Comparison of ENCODE assay signal across 30 cellular contexts in the genomic region with DNA sequence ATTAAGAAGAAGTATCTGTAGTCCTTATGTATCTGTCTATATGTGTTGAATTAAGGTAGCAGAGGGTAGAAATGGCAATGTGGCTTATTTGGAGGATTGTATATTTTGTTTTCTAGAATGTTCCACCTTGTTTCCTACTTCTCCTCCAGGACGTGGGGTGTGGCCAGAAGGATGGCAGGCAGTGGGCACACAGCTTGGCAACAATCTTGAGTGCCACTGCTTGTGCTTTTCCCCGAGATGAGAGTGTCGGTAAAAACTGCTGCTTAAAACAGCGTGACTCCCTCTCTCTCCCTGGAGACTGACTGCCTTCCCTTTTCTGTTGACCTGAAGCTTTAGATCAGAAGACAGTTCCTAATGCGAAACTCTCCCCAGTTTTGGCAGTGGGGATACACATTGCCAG.
"Had no signal": no experiment of that assay in that cellular context is flagged by ENCODE, and none has a peak within 500 bp of the region (broad histone marks: within the 10 kb centered on the region; RNA-seq: fewer than 3 reads in every experiment).

No MANE protein-coding gene starts in this region.

- H3K9me3 Mint-ChIP-seq: activated CD4-positive, alpha-beta memory T cell treated with anti-CD3 and anti-CD28 coated beads, Interleukin-2, amount 10 ng/mL, durations not matched to agents 7 days and 5 days; activated CD4-positive, alpha-beta T cell treated with anti-CD3 and anti-CD28 coated beads, Interleukin-2, amount 10 ng/mL, durations not matched to agents 7 days and 5 days; activated naive CD4-positive, alpha-beta T cell treated with anti-CD3 and anti-CD28 coated beads, Interleukin-2, amount 10 ng/mL, durations not matched to agents 7 days and 5 days; activated naive CD8-positive, alpha-beta T cell treated with anti-CD3 and anti-CD28 coated beads, Interleukin-2, amount 10 ng/mL, durations not matched to agents 7 days and 5 days; activated T-cell treated with anti-CD3 and anti-CD28 coated beads, Interleukin-2, amount 50 U/mL, for 24 hours; brain had no signal

- ATAC-seq: activated naive CD4-positive, alpha-beta T cell treated with anti-CD3 and anti-CD28 coated beads, Interleukin-2, amount 50 U/mL, for 72 hours; activated T-cell treated with anti-CD3 and anti-CD28 coated beads, Interleukin-2, amount 50 U/mL, for 72 hours; effector memory CD8-positive, alpha-beta T cell; foreskin keratinocyte; gastrocnemius medialis; heart left ventricle had no signal

- H3K36me3 ChIP-seq: ascending aorta, breast epithelium, cardiac muscle cell, esophagus muscularis mucosa, gastrocnemius medialis, heart left ventricle had no signal

- H3K4me3 Mint-ChIP-seq: activated CD4-positive, alpha-beta memory T cell treated with anti-CD3 and anti-CD28 coated beads, Interleukin-2, amount 10 ng/mL, durations not matched to agents 7 days and 5 days; activated CD4-positive, alpha-beta T cell treated with anti-CD3 and anti-CD28 coated beads, Interleukin-2, amount 10 ng/mL, durations not matched to agents 7 days and 5 days; activated naive CD4-positive, alpha-beta T cell treated with anti-CD3 and anti-CD28 coated beads, Interleukin-2, amount 10 ng/mL, durations not matched to agents 7 days and 5 days; activated naive CD8-positive, alpha-beta T cell treated with anti-CD3 and anti-CD28 coated beads, Interleukin-2, amount 10 ng/mL, durations not matched to agents 7 days and 5 days; activated T-cell treated with anti-CD3 and anti-CD28 coated beads, Interleukin-2, amount 50 U/mL, for 24 hours; activated T-cell treated with anti-CD3 and anti-CD28 coated beads, Interleukin-2, amount 50 U/mL, for 72 hours; brain; effector memory CD8-positive, alpha-beta T cell had no signal

- H3K27me3 Mint-ChIP-seq: activated CD4-positive, alpha-beta memory T cell treated with anti-CD3 and anti-CD28 coated beads, Interleukin-2, amount 10 ng/mL, durations not matched to agents 7 days and 5 days; activated CD4-positive, alpha-beta T cell treated with anti-CD3 and anti-CD28 coated beads, Interleukin-2, amount 10 ng/mL, durations not matched to agents 7 days and 5 days; activated naive CD4-positive, alpha-beta T cell treated with anti-CD3 and anti-CD28 coated beads, Interleukin-2, amount 10 ng/mL, durations not matched to agents 7 days and 5 days; activated naive CD8-positive, alpha-beta T cell treated with anti-CD3 and anti-CD28 coated beads, Interleukin-2, amount 10 ng/mL, durations not matched to agents 7 days and 5 days; activated T-cell treated with anti-CD3 and anti-CD28 coated beads, Interleukin-2, amount 50 U/mL, for 24 hours; effector memory CD8-positive, alpha-beta T cell had no signal

- H3K36me3 Mint-ChIP-seq: activated naive CD4-positive, alpha-beta T cell treated with anti-CD3 and anti-CD28 coated beads, Interleukin-2, amount 10 ng/mL, durations not matched to agents 7 days and 5 days; activated naive CD4-positive, alpha-beta T cell treated with anti-CD3 and anti-CD28 coated beads, Interleukin-2, amount 50 U/mL, for 72 hours; activated naive CD8-positive, alpha-beta T cell treated with anti-CD3 and anti-CD28 coated beads, Interleukin-2, amount 10 ng/mL, durations not matched to agents 7 days and 5 days; brain had no signal

- H3K27me3 ChIP-seq: ascending aorta, cardiac muscle cell, esophagus muscularis mucosa, foreskin keratinocyte, gastrocnemius medialis, heart left ventricle had no signal

- H3K9me3 ChIP-seq: ascending aorta, breast epithelium, esophagus muscularis mucosa, gastrocnemius medialis, heart left ventricle had no signal

- H3K27ac ChIP-seq: ascending aorta, breast epithelium, cardiac muscle cell, coronary artery, esophagus muscularis mucosa, foreskin keratinocyte, gastrocnemius medialis, heart left ventricle had no signal

- H3K4me3 ChIP-seq: ascending aorta, breast epithelium, cardiac muscle cell, coronary artery, esophagus muscularis mucosa, gastrocnemius medialis, heart left ventricle had no signal

- H3K4me1 Mint-ChIP-seq: activated CD4-positive, alpha-beta memory T cell treated with anti-CD3 and anti-CD28 coated beads, Interleukin-2, amount 10 ng/mL, durations not matched to agents 7 days and 5 days; activated CD4-positive, alpha-beta T cell treated with anti-CD3 and anti-CD28 coated beads, Interleukin-2, amount 10 ng/mL, durations not matched to agents 7 days and 5 days; activated naive CD4-positive, alpha-beta T cell treated with anti-CD3 and anti-CD28 coated beads, Interleukin-2, amount 10 ng/mL, durations not matched to agents 7 days and 5 days; activated naive CD8-positive, alpha-beta T cell treated with anti-CD3 and anti-CD28 coated beads, Interleukin-2, amount 10 ng/mL, durations not matched to agents 7 days and 5 days had no signal

- H3K4me1 ChIP-seq: ascending aorta, breast epithelium, foreskin keratinocyte, gastrocnemius medialis had no signal

- H3K27ac Mint-ChIP-seq: activated CD4-positive, alpha-beta memory T cell treated with anti-CD3 and anti-CD28 coated beads, Interleukin-2, amount 10 ng/mL, durations not matched to agents 7 days and 5 days; activated CD4-positive, alpha-beta T cell treated with anti-CD3 and anti-CD28 coated beads, Interleukin-2, amount 10 ng/mL, durations not matched to agents 7 days and 5 days; activated naive CD4-positive, alpha-beta T cell treated with anti-CD3 and anti-CD28 coated beads, Interleukin-2, amount 10 ng/mL, durations not matched to agents 7 days and 5 days; activated naive CD4-positive, alpha-beta T cell treated with anti-CD3 and anti-CD28 coated beads, Interleukin-2, amount 50 U/mL, for 72 hours; activated naive CD8-positive, alpha-beta T cell treated with anti-CD3 and anti-CD28 coated beads, Interleukin-2, amount 10 ng/mL, durations not matched to agents 7 days and 5 days; activated T-cell treated with anti-CD3 and anti-CD28 coated beads, Interleukin-2, amount 50 U/mL, for 24 hours; activated T-cell treated with anti-CD3 and anti-CD28 coated beads, Interleukin-2, amount 50 U/mL, for 72 hours; effector memory CD8-positive, alpha-beta T cell had no signal

- DNase-seq: activated CD4-positive, alpha-beta memory T cell treated with anti-CD3 and anti-CD28 coated beads, Interleukin-2, amount 10 ng/mL, durations not matched to agents 7 days and 5 days; activated CD4-positive, alpha-beta T cell treated with anti-CD3 and anti-CD28 coated beads for 1 hour; activated CD4-positive, alpha-beta T cell treated with anti-CD3 and anti-CD28 coated beads for 4 hours; activated CD4-positive, alpha-beta T cell treated with anti-CD3 and anti-CD28 coated beads, Interleukin-2, amount 10 ng/mL, durations not matched to agents 7 days and 5 days; activated CD4-positive, alpha-beta T cell treated with anti-CD3 and anti-CD28 coated beads, Interleukin-2, amount 50 U/mL, for 4 hours; activated CD8-positive, alpha-beta memory T cell treated with anti-CD3 and anti-CD28 coated beads, Interleukin-2, amount 50 U/mL, for 48 hours; activated gamma-delta T cell; activated naive CD4-positive, alpha-beta T cell; activated naive CD4-positive, alpha-beta T cell treated with anti-CD3 and anti-CD28 coated beads, Interleukin-2, amount 10 ng/mL, durations not matched to agents 7 days and 5 days; activated naive CD8-positive, alpha-beta T cell treated with anti-CD3 and anti-CD28 coated beads, Interleukin-2, amount 10 ng/mL, durations not matched to agents 7 days and 5 days; activated T-cell treated with anti-CD3 and anti-CD28 coated beads for 4 hours; activated T-cell treated with anti-CD3 and anti-CD28 coated beads, Interleukin-2, amount 50 U/mL, for 24 hours; activated T-cell treated with anti-CD3 and anti-CD28 coated beads, Interleukin-2, amount 50 U/mL, for 72 hours; central memory CD4-positive, alpha-beta T cell; dermis blood vessel endothelial cell; effector CD4-positive, alpha-beta T cell; effector memory CD8-positive, alpha-beta T cell; erythroblast; foreskin keratinocyte; gastrocnemius medialis; glutamatergic neuron; heart left ventricle; T-helper 2 cell had no signal
